In the genomic region with DNA sequence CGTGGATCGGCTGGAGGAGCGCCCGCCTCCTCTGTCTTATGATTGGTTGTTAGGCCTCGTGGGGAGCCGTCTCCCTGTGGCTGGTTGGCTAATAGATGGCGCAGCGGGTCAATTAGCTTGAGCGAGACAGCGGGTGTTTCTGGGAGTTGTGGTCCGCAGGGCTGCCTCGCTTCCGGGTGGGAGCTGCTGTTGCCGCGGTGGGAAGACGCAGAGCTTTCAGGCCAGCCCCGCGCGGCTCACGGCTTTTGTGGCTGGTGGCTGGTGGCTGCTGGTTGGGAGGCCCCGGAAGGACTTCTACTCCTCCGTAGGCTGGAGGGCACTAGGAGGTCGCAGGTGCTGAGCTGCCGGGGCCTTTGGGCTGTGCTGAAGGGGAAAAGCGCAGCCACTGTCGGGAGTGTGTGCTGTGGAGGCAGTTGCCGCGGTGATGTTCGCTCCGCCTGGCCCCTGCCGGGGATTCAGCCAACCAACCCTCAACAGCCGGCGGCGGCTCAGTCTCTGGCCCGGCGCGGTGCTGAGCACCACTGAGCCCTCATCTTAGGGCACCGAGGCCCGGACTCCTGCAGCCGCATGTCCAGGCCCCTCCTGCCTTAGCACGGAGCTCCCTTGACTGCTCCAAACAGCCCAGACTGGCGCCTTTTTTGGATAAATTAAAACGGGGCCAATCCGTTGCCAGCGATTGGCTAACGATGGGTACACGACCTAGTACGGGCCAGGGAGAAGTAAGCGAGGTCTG, we compare ENCODE assay signal across 8 cellular contexts. TPM values are rescaled to one million over a fixed set of nuclear protein-coding genes. Genes with fewer than 3 reads are reported as not detected.
DNase-seq lines count a peak whose midpoint lies in the region; ATAC-seq and TF ChIP-seq lines count a peak whose summit lies in the region.

No MANE protein-coding gene starts in this region.

- H3K27me3 ChIP-seq in AG04450 (ENCODE audit: control insufficient read depth, insufficient read depth, low read length), result no peaks in the 10 kb centered on the region

- POLR2A ChIA-PET in AG04450 (lab: Yijun Ruan, JAX), result interaction anchor here (0.6 to 3.2 kb wide), 6 partner anchors 17 to 1899 kb away, joined by 3 to 93 read pairs (median 5); a partner anchor contains a TSS

- TF ChIP-seq CTCF in AG04450 (IDR thresholded peaks at IDR 0.05; ENCODE audit: low read depth, low read length), result no peak
- TF ChIP-seq CTCF in WI38 (IDR thresholded peaks at IDR 0.05; ENCODE audit: low read depth, low read length), result no peak

- peak overlapping the region; percentile 89 for H3K27ac ChIP-seq in AG04450 (ENCODE audit: low read depth, low read length)
- H3K27ac ChIP-seq in caudate nucleus (ENCODE audit: low read depth, low read length), result peak overlapping the region; percentile 78

- CTCF ChIA-PET in AG04450 (lab: Charles Lee), result interaction anchor here (1.3 to 3.2 kb wide), 8 partner anchors 10 to 1899 kb away, joined by 4 to 59 read pairs (median 16); a partner anchor contains a TSS

- ATAC-seq in GM18907 (IDR thresholded peaks at IDR 0.05; ENCODE audit: unreplicated experiment) (peak; percentile 93), HG03139 (IDR thresholded peaks at IDR 0.05; ENCODE audit: unreplicated experiment) (peak; percentile 84)

- DNase-seq in AG04450 (ENCODE audit: low read depth, low spot score), result peak; percentile 92
- DNase-seq in NCI-H2196 treated with DMSO at 0.1 percent for 48 hours (lab: John Stamatoyannopoulos, UW; ENCODE audit: unreplicated experiment), result peak; percentile 74
- DNase-seq in caudate nucleus (lab: John Stamatoyannopoulos, UW), result peak in 60 of 61 donors; percentile 88 to 99 (median 97)
- peak; percentile 98 for DNase-seq in inferior parietal cortex (ENCODE audit: extremely low spot score)
- peak; percentile 92 for DNase-seq in smooth muscle cell of the brain vasculature (ENCODE audit: low read depth, low spot score)

- peaks cover 3% of the 10 kb centered on the region; the same call in 1 of the 2 replicates for H3K9me3 ChIP-seq in AG04450 (ENCODE audit: control insufficient read depth, insufficient read depth, low read length)

- peak overlapping the region; percentile 97 for H3K4me3 ChIP-seq in AG04450 (ENCODE audit: low read depth, low read length)
- H3K4me3 ChIP-seq in WI38 (ENCODE audit: low read depth, low read length), result peak overlapping the region; percentile 89

RNA-seq across cellular contexts. Expression of a gene that starts 0.7 kb away (rescaled TPM):
- polyA plus RNA-seq in AG04450 (2011; rRNA removed), result 1.7 and 1.9 TPM in 2 replicates
- 0.18 and 1.00 TPM in 2 replicates for polyA minus RNA-seq in AG04450 (2011; rRNA and poly(A)+ RNA removed)

RNA-seq across cellular contexts. Expression of a gene that starts 24.9 kb away (rescaled TPM):
- 91.0 and 126 TPM in 2 replicates for polyA plus RNA-seq in AG04450 (2011; rRNA removed)
- 12.6 and 24.4 TPM in 2 replicates for polyA minus RNA-seq in AG04450 (2011; rRNA and poly(A)+ RNA removed)

Comparison
In these comparisons a context has a peak if more than half of its experiments do, and no peak if none do; other contexts are left out.
1. Peak in every context shown above with its lines: DNase-seq, ATAC-seq, H3K4me3 ChIP-seq and H3K27ac ChIP-seq.